8 cellular contexts compared by ENCODE assay signal in genomic region chr16:18803569-18804462, GRCh38. TPM values are rescaled to one million over a fixed set of nuclear protein-coding genes. Genes with fewer than 3 reads are reported as not detected.
A peak's percentile ranks its signal among the peaks of the same experiment; 100 is the strongest.
DNase-seq lines count a peak whose midpoint lies in the region; ATAC-seq and TF ChIP-seq lines count a peak whose summit lies in the region.

No MANE protein-coding gene starts in this region.

- peak; percentile 22 for DNase-seq in GM03348 (ENCODE audit: low spot score)
- DNase-seq in NCI-H226 = peak; percentile 6
- no peak for DNase-seq in chondrocyte (ENCODE audit: low spot score)
- no peak for DNase-seq in osteoblast (ENCODE audit: insufficient read length, low spot score, missing footprints)
- DNase-seq in LoVo (ENCODE audit: low spot score) = no peak
- DNase-seq in DMS114 treated with DMSO at 0.1 percent for 48 hours (lab: John Stamatoyannopoulos, UW; ENCODE audit: unreplicated experiment) = no peak
- no peak for DNase-seq in anterior cingulate cortex (lab: John Stamatoyannopoulos, UW)

- no peak overlapping the region for H3K4me3 Mint-ChIP-seq in chondrocyte (ENCODE audit: unreplicated experiment)

- no peaks in the 10 kb centered on the region for H3K9me3 ChIP-seq in osteoblast (ENCODE audit: low read depth, low read length)

- peak overlapping the region; percentile 84 for H3K27ac Mint-ChIP-seq in chondrocyte (ENCODE audit: unreplicated experiment)

- peaks cover 30% of the 10 kb centered on the region for H3K4me1 ChIP-seq in osteoblast (ENCODE audit: insufficient read depth, low read length)

- peaks cover 49% of the 10 kb centered on the region for H3K4me1 Mint-ChIP-seq in chondrocyte (ENCODE audit: low read depth)

- no peak overlapping the region for H2AFZ ChIP-seq in osteoblast (ENCODE audit: low read length)

- no peak for TF ChIP-seq CTCF in chondrocyte (IDR thresholded peaks at IDR 0.05)
- no peak for TF ChIP-seq CTCF in osteoblast (IDR thresholded peaks at IDR 0.05; ENCODE audit: extremely low read depth, low read depth, low read length)

- no peak for ATAC-seq in HG02852 (IDR thresholded peaks at IDR 0.05; ENCODE audit: unreplicated experiment)

- no peak overlapping the region for H3K4me3 ChIP-seq in osteoblast (ENCODE audit: insufficient read depth, low read length)

- peaks cover 8% of the 10 kb centered on the region for H3K36me3 Mint-ChIP-seq in chondrocyte (ENCODE audit: low read depth)

- H3K79me2 ChIP-seq in osteoblast (ENCODE audit: insufficient read depth, low read length) = peaks cover 37% of the 10 kb centered on the region

- H3K9me3 Mint-ChIP-seq in chondrocyte (ENCODE audit: low read depth) = no peaks in the 10 kb centered on the region

- H3K27me3 ChIP-seq in osteoblast (ENCODE audit: insufficient read depth, low read length) = no peaks in the 10 kb centered on the region

- H3K27me3 Mint-ChIP-seq in chondrocyte (ENCODE audit: low read depth) = no peaks in the 10 kb centered on the region

- H3K36me3 ChIP-seq in osteoblast (ENCODE audit: insufficient read depth, low read length) = peaks cover 10% of the 10 kb centered on the region

- H3K4me2 ChIP-seq in osteoblast (ENCODE audit: insufficient read depth, low read length) = peak overlapping the region; percentile 41

- H3K27ac ChIP-seq in osteoblast (ENCODE audit: low read depth, low read length) = peak overlapping the region; percentile 63

- peaks cover 17% of the 10 kb centered on the region for H4K20me1 ChIP-seq in osteoblast (ENCODE audit: insufficient read depth, low read length)

RNA-seq across cellular contexts. Expression of gene ARL6IP1, which starts 2.5 kb away (rescaled TPM):
- total RNA-seq in chondrocyte = 63.6 to 72.4 TPM (median 68.7 TPM) in 3 replicates
- 113 and 121 TPM in 2 replicates for total RNA-seq in osteoblast

RNA-seq across cellular contexts. Expression of gene RPS15A, which starts 13.7 kb away (rescaled TPM):
- total RNA-seq in chondrocyte (794 to 833 TPM (median 819 TPM) in 3 replicates), osteoblast (1,058 and 1,145 TPM in 2 replicates)

Comparison
In these comparisons a context has a peak if more than half of its experiments do, and no peak if none do; other contexts are left out.
1. DNase-seq: peak in GM03348 (single experiment) and NCI-H226 (single experiment); none in chondrocyte (single experiment), osteoblast (single experiment), LoVo (single experiment), DMS114 treated with DMSO at 0.1 percent for 48 hours (single experiment) and anterior cingulate cortex (0 of 58).